Comparison of ENCODE assay signal across 8 cellular contexts in the genomic region with DNA sequence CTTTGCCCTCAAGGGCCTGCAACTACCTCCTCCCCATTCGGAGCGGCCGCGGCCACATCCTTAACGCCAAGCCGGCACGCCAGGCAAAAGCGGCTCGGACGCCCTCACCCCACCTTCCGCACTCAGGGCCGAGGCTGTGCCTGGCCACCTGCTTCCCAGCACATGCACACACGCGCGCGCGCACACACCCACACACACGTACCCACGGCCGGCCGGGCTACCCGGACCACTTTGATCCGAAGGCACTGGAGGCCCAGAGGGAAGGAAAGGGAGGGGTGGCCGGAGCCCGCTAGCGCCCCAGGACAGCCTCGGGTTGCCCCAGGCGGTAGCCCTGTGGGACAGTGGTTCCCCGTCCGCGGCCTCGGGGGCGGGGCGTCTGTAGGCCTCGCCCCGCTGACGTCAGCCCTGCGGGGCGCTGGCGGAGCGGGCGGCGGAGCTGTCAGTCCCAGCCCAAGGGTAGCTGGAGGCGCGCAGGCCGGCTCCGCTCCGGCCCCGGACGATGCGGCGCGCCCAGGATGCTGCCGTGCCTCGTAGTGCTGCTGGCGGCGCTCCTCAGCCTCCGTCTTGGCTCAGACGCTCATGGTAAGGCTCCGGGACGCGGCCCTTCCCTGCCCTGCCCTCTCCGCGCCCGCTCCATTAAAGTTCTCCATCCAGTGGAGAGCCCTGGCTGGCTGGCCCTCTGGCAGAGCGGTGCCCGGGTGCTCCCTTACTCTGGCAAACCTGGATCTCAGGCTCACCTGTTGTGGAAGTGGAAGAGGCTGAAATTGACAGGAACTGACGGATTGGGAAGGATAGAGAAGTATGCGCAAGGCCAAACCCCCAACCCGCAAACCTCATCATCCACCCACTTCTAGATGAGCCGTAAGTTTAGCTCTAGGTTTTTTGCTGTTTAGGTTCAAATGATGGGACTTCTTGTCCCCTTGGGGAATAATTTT. TPM values are rescaled to one million over a fixed set of nuclear protein-coding genes. Genes with fewer than 3 reads are reported as not detected.
DNase-seq lines count a peak whose midpoint lies in the region; ATAC-seq, FAIRE-seq and TF ChIP-seq lines count a peak whose summit lies in the region.

TSS of gene IL10RA (plus strand) at position 442 of the 935 bp plus-strand sequence. CDS start at position 516, 74 bp downstream.

- H3K4me3 ChIP-seq in SK-N-MC (peak within 1 kb of the TSS; percentile 71), right atrium auricular region (peak within 1 kb of the TSS; percentile 44 to 60), psoas muscle (peak within 1 kb of the TSS; percentile 68)

- WGBS in psoas muscle, 3 donors = 3 to 5% (median 4%) methylated on average over 57 to 71 of the region's 71 CpGs

- peaks cover 18% of the 10 kb centered on the region for H3K36me3 Mint-ChIP-seq in activated naive CD8-positive, alpha-beta T cell

- H3K4me1 ChIP-seq in right atrium auricular region = peaks cover 0 to 13% of the 10 kb centered on the region in 2 donors
- H3K4me1 ChIP-seq in psoas muscle = peaks cover 4% of the 10 kb centered on the region

- H3K27me3 ChIP-seq in right atrium auricular region = no peaks in the 10 kb centered on the region
- peaks cover 0 to 36% (median 12%) of the 10 kb centered on the region in 3 donors for H3K27me3 ChIP-seq in psoas muscle (ENCODE audit: insufficient read depth in 3 of 3, low read length in 2 of 3)

- no peaks in the 10 kb centered on the region for H3K9me3 Mint-ChIP-seq in activated naive CD8-positive, alpha-beta T cell (ENCODE audit: low read depth)

- H3K9ac ChIP-seq in SK-N-MC (ENCODE audit: insufficient read length) = no peak within 1 kb of the TSS

- H3K36me3 ChIP-seq in SK-N-MC (ENCODE audit: insufficient read depth, low read length) (no peaks in the 10 kb centered on the region), right atrium auricular region (peaks cover 4% of the 10 kb centered on the region), psoas muscle (ENCODE audit: insufficient read depth in 1 of 2, low read depth in 1 of 2) (no peaks in the 10 kb centered on the region)

- ATAC-seq in GM19397 (IDR thresholded peaks at IDR 0.05; ENCODE audit: unreplicated experiment) (peak; percentile 89), psoas muscle (peak; percentile 93 to 97 (median 95))

- H3K27ac ChIP-seq in SK-N-MC (no peak within 1 kb of the TSS), right atrium auricular region (peak within 1 kb of the TSS; percentile 63 to 64), psoas muscle (peak within 1 kb of the TSS; percentile 36)

- H3K9me3 ChIP-seq in SK-N-MC (ENCODE audit: low read depth, low read length) (no peaks in the 10 kb centered on the region), right atrium auricular region (no peaks in the 10 kb centered on the region), psoas muscle (no peaks in the 10 kb centered on the region)

- TF ChIP-seq CTCF in right atrium auricular region (IDR thresholded peaks at IDR 0.05) (peak in 1 of 2 donors; percentile 8), psoas muscle (IDR thresholded peaks at IDR 0.05) (no peak)

- no peaks in the 10 kb centered on the region for H3K27me3 Mint-ChIP-seq in activated naive CD8-positive, alpha-beta T cell

- peaks cover 88% of the 10 kb centered on the region for H3K4me1 Mint-ChIP-seq in activated naive CD8-positive, alpha-beta T cell (ENCODE audit: low read depth)

- FAIRE-seq in urothelium cell line (lab: Jason Lieb, UNC) = no peak

- H3K27ac Mint-ChIP-seq in activated naive CD8-positive, alpha-beta T cell = peak within 1 kb of the TSS; percentile 94

- peak; percentile 87 for DNase-seq in D341Med (ENCODE audit: low spot score)
- DNase-seq in HK-2 (ENCODE audit: unreplicated experiment) = peak; percentile 77
- DNase-seq in SK-N-MC (ENCODE audit: low read depth, low spot score) = no peak
- DNase-seq in right atrium auricular region (ENCODE audit: low spot score) = peak; percentile 86
- DNase-seq in psoas muscle = peak; percentile 81 to 85
- peak; percentile 72 for DNase-seq in urothelium cell line (ENCODE audit: low spot score)

- intact Hi-C loops in psoas muscle (cut with DNase I) = no loop called here

- peak within 1 kb of the TSS; percentile 90 for H3K4me3 Mint-ChIP-seq in activated naive CD8-positive, alpha-beta T cell

RNA-seq across cellular contexts. Expression of gene IL10RA, which starts in this region (rescaled TPM):
- total RNA-seq in right atrium auricular region (10 to 100 TPM in 1 of 2 donors, 1 to 10 TPM in 1; 4.6 to 11.4 TPM), psoas muscle (1 to 10 TPM; 1.1 to 3.9 (median 2.8) TPM)
- polyA plus RNA-seq in psoas muscle = under 1 TPM; 0.39 to 0.98 (median 0.78) TPM
